Comparison of ENCODE assay signal across 8 cellular contexts in genomic region chr16:1929105-1929504, GRCh38. TPM values are rescaled to one million over a fixed set of nuclear protein-coding genes. Genes with fewer than 3 reads are reported as not detected.
A peak's percentile ranks its signal among the peaks of the same experiment; 100 is the strongest.
DNase-seq lines count a peak whose midpoint lies in the region; ATAC-seq, FAIRE-seq and TF ChIP-seq lines count a peak whose summit lies in the region.

No MANE protein-coding gene starts in this region.

- intact Hi-C loops in pancreas (cut with DNase I): no loop called here

- H3F3A ChIP-seq in SU-DHL-6 (ENCODE audit: insufficient read depth): no peaks in the 10 kb centered on the region

- H3K9me3 ChIP-seq in SU-DHL-6 (ENCODE audit: insufficient read depth, low read length) (no peaks in the 10 kb centered on the region), pancreas (no peaks in the 10 kb centered on the region)

- WGBS in pancreas, 2 donors: 16% methylated on average over 9 to 11 of the region's 11 CpGs

- peak overlapping the region; percentile 46 for H3K4me3 ChIP-seq in SU-DHL-6 (ENCODE audit: insufficient read depth, low read length, poor library complexity, severe bottlenecking)
- peak overlapping the region; percentile 66 for H3K4me3 ChIP-seq in fibroblast of the aortic adventitia (ENCODE audit: low read depth, low read length)
- peak overlapping the region; percentile 27 to 57 (median 35) for H3K4me3 ChIP-seq in pancreas

- FAIRE-seq in pancreas (lab: Jason Lieb, UNC): no peak

- no peaks in the 10 kb centered on the region for H3K79me2 ChIP-seq in SU-DHL-6 (ENCODE audit: insufficient read depth, low read length)

- TF ChIP-seq CTCF in SU-DHL-6 (IDR thresholded peaks at IDR 0.05; ENCODE audit: insufficient read depth, low read length, poor library complexity, severe bottlenecking) (no peak), fibroblast of the aortic adventitia (IDR thresholded peaks at IDR 0.05; ENCODE audit: insufficient read depth, low read length) (no peak), pancreas (IDR thresholded peaks at IDR 0.05) (no peak)

- peaks cover 0 to 4% (median 0%) of the 10 kb centered on the region in 3 donors for H3K4me1 ChIP-seq in pancreas

- peak overlapping the region; percentile 51 for H3K9ac ChIP-seq in SU-DHL-6 (ENCODE audit: low read length)

- H4K20me1 ChIP-seq in SU-DHL-6 (ENCODE audit: low read depth, low read length): no peaks in the 10 kb centered on the region

- H3K27me3 ChIP-seq in SU-DHL-6 (ENCODE audit: low read length) (no peaks in the 10 kb centered on the region), pancreas (no peaks in the 10 kb centered on the region)

- no peak overlapping the region for H3K27ac ChIP-seq in SU-DHL-6 (ENCODE audit: low read depth, low read length)
- peak overlapping the region; percentile 29 to 66 (median 42) for H3K27ac ChIP-seq in pancreas

- H3K4me2 ChIP-seq in SU-DHL-6 (ENCODE audit: low read depth, low read length, poor library complexity, severe bottlenecking): peak overlapping the region; percentile 70

- peak; percentile 17 for ATAC-seq in HG03159 (IDR thresholded peaks at IDR 0.05; ENCODE audit: unreplicated experiment)
- ATAC-seq in pancreas: peak; percentile 34 to 37 (median 36)
- ATAC-seq in GM21576 (IDR thresholded peaks at IDR 0.05; ENCODE audit: unreplicated experiment): no peak
- no peak for ATAC-seq in HG03025 (IDR thresholded peaks at IDR 0.05; ENCODE audit: low FRiP score, unreplicated experiment)

- DNase-seq in EL (peak; percentile 33), fibroblast of the aortic adventitia (ENCODE audit: low read depth) (peak; percentile 12), pancreas (no peak), pons (ENCODE audit: low spot score) (no peak)

- peak overlapping the region; percentile 91 for H2AFZ ChIP-seq in SU-DHL-6 (ENCODE audit: low read depth, low read length, severe bottlenecking)

- H3K36me3 ChIP-seq in SU-DHL-6 (ENCODE audit: low read length): no peaks in the 10 kb centered on the region
- no peaks in the 10 kb centered on the region for H3K36me3 ChIP-seq in pancreas

- H3K9me2 ChIP-seq in SU-DHL-6 (replicated peaks; ENCODE audit: insufficient read depth, low read length): no peaks in the 10 kb centered on the region

RNA-seq across cellular contexts. Expression of gene HS3ST6, which starts 10.9 kb away (rescaled TPM):
- not detected in 2 replicates for total RNA-seq in fibroblast of the aortic adventitia (ENCODE audit: low replicate concordance)
- total RNA-seq in pancreas: not detected
- polyA plus RNA-seq in pancreas: under 1 TPM in 1 of 2 donors, not detected in 1; 0.11 TPM

RNA-seq across cellular contexts. Expression of gene MSRB1, which starts 13.9 kb away (rescaled TPM):
- total RNA-seq in fibroblast of the aortic adventitia (ENCODE audit: low replicate concordance): 6.4 and 14.3 TPM in 2 replicates
- 10 to 100 TPM; 29.7 to 77.4 (median 57.0) TPM for total RNA-seq in pancreas
- polyA plus RNA-seq in pancreas: 10 to 100 TPM; 47.0 to 94.4 TPM

RNA-seq across cellular contexts. Expression of gene RPL3L, which starts 25.4 kb away (rescaled TPM):
- not detected in 2 replicates for total RNA-seq in fibroblast of the aortic adventitia (ENCODE audit: low replicate concordance)
- total RNA-seq in pancreas: 10 to 100 TPM in 3 of 6 donors, under 1 TPM in 2, not detected in 1; 0.09 to 35.3 (median 11.0) TPM
- polyA plus RNA-seq in pancreas: 10 to 100 TPM in 1 of 2 donors, under 1 TPM in 1; 0.05 to 11.3 TPM

RNA-seq across cellular contexts. Expression of gene NDUFB10, which starts 30.2 kb away (rescaled TPM):
- total RNA-seq in fibroblast of the aortic adventitia (ENCODE audit: low replicate concordance) (56.1 and 105 TPM in 2 replicates), pancreas (10 to 100 TPM; 54.0 to 72.1 (median 58.7) TPM)
- polyA plus RNA-seq in pancreas: 100 to 1,000 TPM in 1 of 2 donors, 10 to 100 TPM in 1; 84.2 to 108 TPM

RNA-seq across cellular contexts. Expression of gene RPS2, which starts 35.5 kb away (rescaled TPM):
- total RNA-seq in fibroblast of the aortic adventitia (ENCODE audit: low replicate concordance) (1,645 and 1,942 TPM in 2 replicates), pancreas (1,000 to 10,000 TPM; 1,316 to 3,013 (median 1,806) TPM)
- 1,000 to 10,000 TPM; 1,574 to 3,219 TPM for polyA plus RNA-seq in pancreas

Comparison
In these comparisons a context has a peak if more than half of its experiments do, and no peak if none do; other contexts are left out.
1. DNase-seq: peak in EL (single experiment) and fibroblast of the aortic adventitia (single experiment); none in pancreas (0 of 6) and pons (single experiment).
2. ATAC-seq: peak in HG03159 (single experiment) and pancreas (4 of 4); none in GM21576 (single experiment) and HG03025 (single experiment).
3. Peak in every context shown above with its lines, with median percentiles within 50 percentile points of each other: H3K4me3 ChIP-seq.